Comparison of ENCODE assay signal across 13 cellular contexts in genomic region chr4:15054546-15054945, GRCh38. TPM values are rescaled to one million over a fixed set of nuclear protein-coding genes. Genes with fewer than 3 reads are reported as not detected.
A peak's percentile ranks its signal among the peaks of the same experiment; 100 is the strongest.
DNase-seq lines count a peak whose midpoint lies in the region; TF ChIP-seq lines count a peak whose summit lies in the region.
"Had no signal": no experiment of that assay in that cellular context is flagged by ENCODE, and none has a peak within 500 bp of the region (broad histone marks: within the 10 kb centered on the region; RNA-seq: fewer than 3 reads in every experiment).

No MANE protein-coding gene starts in this region.

- H3K4me3 ChIP-seq in SK-N-MC (no peak overlapping the region), neutrophil (ENCODE audit: low read depth in 1 of 2, low read length in 1 of 2) (no peak overlapping the region)

- H3K9me3 Mint-ChIP-seq in HFFc6 (no peaks in the 10 kb centered on the region), mesothelial cell of epicardium (peaks cover 4% of the 10 kb centered on the region)
- H3K9me3 Mint-ChIP-seq: CD4-positive, alpha-beta T cell; IgD-negative memory B cell had no signal

- no peak overlapping the region for H3K9ac ChIP-seq in SK-N-MC (ENCODE audit: insufficient read length)

- peaks cover 95% of the 10 kb centered on the region for H3K36me3 ChIP-seq in SK-N-MC (ENCODE audit: insufficient read depth, low read length)
- H3K36me3 ChIP-seq in neutrophil: peaks cover 73% of the 10 kb centered on the region

- H3K27ac ChIP-seq in SK-N-MC (peak overlapping the region; percentile 25; the same call in 1 of the 2 replicates), neutrophil (peak overlapping the region; percentile 1)
- H3K27ac ChIP-seq: C4-2B had no signal

- H3K27me3 Mint-ChIP-seq in HFFc6 (ENCODE audit: insufficient read depth) (no peaks in the 10 kb centered on the region), mesothelial cell of epicardium (ENCODE audit: low read depth) (no peaks in the 10 kb centered on the region)
- H3K27me3 Mint-ChIP-seq: CD4-positive, alpha-beta T cell; IgD-negative memory B cell had no signal

- peaks cover 0 to 1% of the 10 kb centered on the region in 2 experiments for H3K4me1 ChIP-seq in neutrophil (ENCODE audit: control insufficient read depth in 1 of 2, insufficient read depth in 1 of 2, low read depth in 1 of 2, low read length in 1 of 2)

- H3K4me3 Mint-ChIP-seq in HFFc6: no peak overlapping the region
- no peak overlapping the region for H3K4me3 Mint-ChIP-seq in mesothelial cell of epicardium
- H3K4me3 Mint-ChIP-seq: CD4-positive, alpha-beta T cell; IgD-negative memory B cell had no signal

- H3K9me3 ChIP-seq in SK-N-MC (ENCODE audit: low read depth, low read length) (no peaks in the 10 kb centered on the region), neutrophil (no peaks in the 10 kb centered on the region)

- H3K27ac Mint-ChIP-seq in HFFc6 (peak overlapping the region; percentile 1; the same call in 1 of the 2 replicates), mesothelial cell of epicardium (no peak overlapping the region)
- H3K27ac Mint-ChIP-seq: CD4-positive, alpha-beta T cell; IgD-negative memory B cell had no signal

- H3K36me3 Mint-ChIP-seq in HFFc6 (ENCODE audit: low read depth) (peaks cover 34% of the 10 kb centered on the region), mesothelial cell of epicardium (peaks cover 6% of the 10 kb centered on the region)

- TF ChIP-seq CTCF in HFFc6 (IDR thresholded peaks at IDR 0.05): no peak
- no peak for TF ChIP-seq CTCF in neutrophil (IDR thresholded peaks at IDR 0.05)
- TF ChIP-seq CTCF in mesothelial cell of epicardium (IDR thresholded peaks at IDR 0.05; ENCODE audit: unreplicated experiment): no peak

- DNase-seq in HFFc6 (no peak), SK-N-MC (ENCODE audit: low read depth, low spot score) (no peak), mesothelial cell of epicardium (ENCODE audit: low spot score in 2 of 2, unreplicated experiment in 2 of 2) (no peak), COR-L47 (lab: John Stamatoyannopoulos, UW) (no peak), DMS153 (lab: John Stamatoyannopoulos, UW) (no peak)
- DNase-seq: CD4-positive, alpha-beta T cell; DMS79 treated with DMSO at 0.1 percent for 48 hours; GF-D8; GOT3; H7 had no signal

- H3K27me3 ChIP-seq in neutrophil: no peaks in the 10 kb centered on the region

- peaks cover 7% of the 10 kb centered on the region; the same call in 1 of the 2 replicates for H3K4me1 Mint-ChIP-seq in HFFc6 (ENCODE audit: low read depth)
- H3K4me1 Mint-ChIP-seq in mesothelial cell of epicardium: no peaks in the 10 kb centered on the region
- H3K4me1 Mint-ChIP-seq: IgD-negative memory B cell had no signal

RNA-seq across cellular contexts. Expression of gene CPEB2, which starts 52.3 kb away (rescaled TPM):
- total RNA-seq in HFFc6 (2021; fragmentation: NEBNext Ultra II Directional; extraction: Animal tissue kit (Norgen Biotek cat#: 25700)): 10 to 100 TPM; 18.9 to 27.8 (median 22.8) TPM
- 4.1 to 5.3 TPM (median 4.8 TPM) in 3 replicates for total RNA-seq in mesothelial cell of epicardium
